In genomic region chr2:201618744-201619654, GRCh38 we compare ENCODE assay signal across 9 cellular contexts. TPM values are rescaled to one million over a fixed set of nuclear protein-coding genes. Genes with fewer than 3 reads are reported as not detected.
DNase-seq lines count a peak whose midpoint lies in the region; ATAC-seq, FAIRE-seq and TF ChIP-seq lines count a peak whose summit lies in the region.
"Had no signal": no experiment of that assay in that cellular context is flagged by ENCODE, and none has a peak within 500 bp of the region (broad histone marks: within the 10 kb centered on the region; RNA-seq: fewer than 3 reads in every experiment).

No MANE protein-coding gene starts in this region.

- peaks cover 4% of the 10 kb centered on the region for H3K27me3 Mint-ChIP-seq in WTC11 (ENCODE audit: low read depth)

- H3K4me3 Mint-ChIP-seq in WTC11: no peak overlapping the region

- DNase-seq in GM10248 (ENCODE audit: extremely low spot score) (peak; percentile 27), WTC11 (ENCODE audit: low spot score) (peak; percentile 39), heart left ventricle (peak; percentile 72 to 90 (median 86)), skeletal muscle cell (ENCODE audit: low read depth) (no peak), MV-4-11 (lab: John Stamatoyannopoulos, UW) (no peak), GM12891 (ENCODE audit: insufficient read length, low spot score) (no peak), SKM-1 (lab: John Stamatoyannopoulos, UW; ENCODE audit: unreplicated experiment) (no peak)

- peaks cover 0 to 8% (median 0%) of the 10 kb centered on the region in 12 donors for H3K4me1 ChIP-seq in heart left ventricle

- H3K27ac Mint-ChIP-seq in WTC11: no peak overlapping the region

- peak overlapping the region in 3 of 12 donors; percentile 18 to 34 (median 27) for H3K27ac ChIP-seq in heart left ventricle

- CTCF ChIA-PET in GM10248 (lab: Yijun Ruan, JAX): no interaction called here
- CTCF ChIA-PET in WTC11 (lab: Charles Lee): no interaction called here

- peaks cover 1% of the 10 kb centered on the region for H3K9me3 Mint-ChIP-seq in WTC11

- peaks cover 0 to 14% (median 0%) of the 10 kb centered on the region in 9 donors for H3K36me3 ChIP-seq in heart left ventricle

- H3K27me3 ChIP-seq in heart left ventricle: no peaks in the 10 kb centered on the region

- no peaks in the 10 kb centered on the region for H3K4me1 Mint-ChIP-seq in WTC11

- TF ChIP-seq CTCF in GM10248 (IDR thresholded peaks at IDR 0.05; ENCODE audit: control extremely low read depth, extremely low read depth, low read depth, missing control alignments) (peak; percentile 8), WTC11 (IDR thresholded peaks at IDR 0.05) (no peak), heart left ventricle (IDR thresholded peaks at IDR 0.05) (peak in 11 of 12 donors; percentile 18 to 68 (median 49))

- POLR2A ChIA-PET in GM10248 (lab: Yijun Ruan, JAX) (interaction anchor here (0.6 kb wide), 1 partner anchor 1669 kb away, joined by 3 read pairs; no protein-coding TSS in a partner anchor), WTC11 (lab: Charles Lee) (no interaction called here)

- WGBS in heart left ventricle, 4 donors: 34 to 44% (median 38%) methylated on average over 34 to 39 of the region's 39 CpGs

- H3K36me3 Mint-ChIP-seq in WTC11: no peaks in the 10 kb centered on the region

- H3K4me3 ChIP-seq in heart left ventricle (peak overlapping the region in 10 of 12 donors; percentile 23 to 59 (median 42)), skeletal muscle cell (ENCODE audit: low read depth, low read length) (peak overlapping the region; percentile 17)

- ATAC-seq in WTC11 (peak; percentile 50), heart left ventricle (peak; percentile 77 to 98 (median 96)), HG03442 (IDR thresholded peaks at IDR 0.05; ENCODE audit: unreplicated experiment) (no peak)

- TF ChIP-seq POLR2A in heart left ventricle (IDR thresholded peaks at IDR 0.05) (no peak), GM12891 (IDR thresholded peaks at IDR 0.05; ENCODE audit: low read depth, low read length) (no peak)

- FAIRE-seq in GM12891 (lab: Jason Lieb, UNC): no peak
- FAIRE-seq: islet of Langerhans had no signal

- H3K9me3 ChIP-seq in heart left ventricle: peaks cover 0 to 2% (median 0%) of the 10 kb centered on the region in 12 donors

- intact Hi-C loops in heart left ventricle (cut with DNase I): loop anchor here in 1 of 10 donors (5.0 kb wide), 1 partner anchor 382 kb away; no protein-coding TSS in a partner anchor

TF ChIP-seq in WTC11, 78 proteins besides CTCF, POLR2A, EP300 and RAD21 (continues in another document):
- no peak for TF ChIP-seq MLX (CRISPR knock-in tag; IDR thresholded peaks at IDR 0.05)
- TF ChIP-seq NR2C2 (CRISPR knock-in tag; IDR thresholded peaks at IDR 0.05): no peak
- TF ChIP-seq GTF2I (CRISPR knock-in tag; conservative IDR thresholded peaks at IDR 0.05): no peak
- TF ChIP-seq GRHL2 (CRISPR knock-in tag; IDR thresholded peaks at IDR 0.05; ENCODE audit: insufficient replicate concordance, severe bottlenecking): no peak
- no peak for TF ChIP-seq ZNF532 (CRISPR knock-in tag; IDR thresholded peaks at IDR 0.05; ENCODE audit: borderline replicate concordance)
- no peak for TF ChIP-seq TEAD4 (CRISPR knock-in tag; IDR thresholded peaks at IDR 0.05)
- TF ChIP-seq IRF2 (CRISPR knock-in tag; IDR thresholded peaks at IDR 0.05; ENCODE audit: borderline replicate concordance, low read depth): no peak

TF ChIP-seq in GM12891, 5 proteins besides CTCF, POLR2A, EP300 and RAD21:
- TF ChIP-seq POU2F2 (IDR thresholded peaks at IDR 0.05; ENCODE audit: low read depth, low read length): no peak
- no peak for TF ChIP-seq SPI1 (IDR thresholded peaks at IDR 0.05; ENCODE audit: low read depth, low read length)
- no peak for TF ChIP-seq TAF1 (IDR thresholded peaks at IDR 0.05; ENCODE audit: low read depth, low read length)

RNA-seq across cellular contexts. Expression of gene TMEM237, which starts 24.3 kb away (rescaled TPM):
- 33.5 to 33.9 TPM (median 33.6 TPM) in 3 replicates for total RNA-seq in WTC11 (2021)
- total RNA-seq in heart left ventricle: 10 to 100 TPM; 11.8 to 25.2 (median 17.2) TPM
- 1 to 10 TPM; 9.5 to 9.6 TPM for polyA plus RNA-seq in heart left ventricle
- 8.8 TPM for polyA plus RNA-seq in GM12891 (2012; ENCODE audit: low read depth, missing spikeins)

Comparison
In these comparisons a context has a peak if more than half of its experiments do, and no peak if none do; other contexts are left out.
1. DNase-seq: peak in GM10248 (single experiment), WTC11 (single experiment) and heart left ventricle (5 of 5); none in skeletal muscle cell (single experiment), MV-4-11 (single experiment), GM12891 (single experiment) and SKM-1 (single experiment).